8 cellular contexts compared by ENCODE assay signal in genomic region chr17:58516644-58517377, GRCh38. TPM values are rescaled to one million over a fixed set of nuclear protein-coding genes. Genes with fewer than 3 reads are reported as not detected.
A peak's percentile ranks its signal among the peaks of the same experiment; 100 is the strongest.
DNase-seq lines count a peak whose midpoint lies in the region; ATAC-seq and TF ChIP-seq lines count a peak whose summit lies in the region.

No MANE protein-coding gene starts in this region.

- TF ChIP-seq CTCF in GM12864 (IDR thresholded peaks at IDR 0.05; ENCODE audit: low read depth, low read length, missing control alignments): no peak
- no peak for TF ChIP-seq CTCF in fibroblast of pulmonary artery (IDR thresholded peaks at IDR 0.05; ENCODE audit: low read length, missing control alignments)

- no peaks in the 10 kb centered on the region for H3K27me3 Mint-ChIP-seq in T-cell

- POLR2A ChIA-PET in T-cell (lab: Charles Lee): no interaction called here

- DNase-seq in GM12864 (ENCODE audit: low read depth): no peak
- no peak for DNase-seq in T-cell
- DNase-seq in fibroblast of pulmonary artery (ENCODE audit: low read depth): no peak
- no peak for DNase-seq in activated gamma-delta T cell (lab: John Stamatoyannopoulos, UW)
- DNase-seq in NCI-H2196 treated with DMSO at 0.1 percent for 48 hours (lab: John Stamatoyannopoulos, UW; ENCODE audit: unreplicated experiment): no peak
- DNase-seq in dermis blood vessel endothelial cell: no peak

- H3K4me3 ChIP-seq in GM12864 (ENCODE audit: low read depth, low read length): peak overlapping the region; percentile 89
- H3K4me3 ChIP-seq in fibroblast of pulmonary artery (replicated peaks; ENCODE audit: low read depth, low read length): peak overlapping the region; percentile 86
- peak overlapping the region; percentile 76 for H3K4me3 ChIP-seq in rectal smooth muscle tissue (ENCODE audit: low read length)

- peaks cover 4% of the 10 kb centered on the region for H3K36me3 Mint-ChIP-seq in T-cell

- H3K36me3 ChIP-seq in rectal smooth muscle tissue (ENCODE audit: control insufficient read depth, insufficient read depth, low read length): no peaks in the 10 kb centered on the region

- peak overlapping the region; percentile 95 to 97 for H3K27ac Mint-ChIP-seq in T-cell

- H3K27me3 ChIP-seq in rectal smooth muscle tissue (ENCODE audit: control insufficient read depth, insufficient read depth, low read length): no peaks in the 10 kb centered on the region

- CTCF ChIA-PET in T-cell (lab: Charles Lee): interaction anchor here in 1 of 2 donors (2.0 kb wide), 2 partner anchors 115 to 488 kb away, joined by 5 to 24 read pairs; no protein-coding TSS in a partner anchor

- ATAC-seq in T-cell (replicated peaks in 1 of 4) (no peak), esophagus mucosa (no peak)

- H3K9ac ChIP-seq in rectal smooth muscle tissue (ENCODE audit: low read length): peak overlapping the region; percentile 76

- H3K9me3 Mint-ChIP-seq in T-cell: no peaks in the 10 kb centered on the region

- peaks cover 45 to 55% (median 48%) of the 10 kb centered on the region in 3 donors for H3K4me1 Mint-ChIP-seq in T-cell

- H3K4me3 Mint-ChIP-seq in T-cell: peak overlapping the region; percentile 95 to 97 (median 96)

- peak overlapping the region; percentile 86 for H3K27ac ChIP-seq in rectal smooth muscle tissue (ENCODE audit: low read depth, low read length)

- H3K4me1 ChIP-seq in rectal smooth muscle tissue (ENCODE audit: control insufficient read depth, insufficient read depth, low read length): peaks cover 13% of the 10 kb centered on the region

RNA-seq across cellular contexts. Expression of gene MTMR4, which starts 2.4 kb away (rescaled TPM):
- 10 to 100 TPM; 43.1 to 55.1 (median 53.1) TPM for total RNA-seq in T-cell
- 53.9 and 57.5 TPM in 2 replicates for total RNA-seq in dermis blood vessel endothelial cell
- 32.3 TPM for total RNA-seq in esophagus mucosa

RNA-seq across cellular contexts. Expression of gene HSF5, which starts 28.6 kb away (rescaled TPM):
- 1 to 10 TPM; 1.7 to 2.8 (median 2.5) TPM for total RNA-seq in T-cell
- total RNA-seq in dermis blood vessel endothelial cell: 0.05 and 0.17 TPM in 2 replicates
- total RNA-seq in esophagus mucosa: not detected
